1 cellular context compared by ENCODE assay signal in genomic region chr19:36139473-36140288, GRCh38.
TF ChIP-seq lines count a peak whose summit lies in the region.

Gene CAPNS1, plus strand, starts transcription at chr19:36140066. Its CDS starts 946 bp downstream, at chr19:36141012.

TF ChIP-seq in GM23338, 12 proteins besides CTCF, POLR2A, EP300 and RAD21 (continued from another document):
- TF ChIP-seq ZNF462 (CRISPR knock-in tag; IDR thresholded peaks at IDR 0.05) (no peak), ZNF114 (CRISPR knock-in tag; IDR thresholded peaks at IDR 0.05) (no peak), STAT1 (IDR thresholded peaks at IDR 0.05; ENCODE audit: unreplicated experiment) (no peak), EZH2phosphoT487 (IDR thresholded peaks at IDR 0.05; ENCODE audit: unreplicated experiment) (no peak), EZH2 (IDR thresholded peaks at IDR 0.05; ENCODE audit: low read depth, unreplicated experiment) (no peak), REST (IDR thresholded peaks at IDR 0.05; ENCODE audit: unreplicated experiment) (no peak)
